Comparison of ENCODE assay signal across 24 cellular contexts in genomic region chr10:2874963-2875362, GRCh38.
"Had no signal": no experiment of that assay in that cellular context is flagged by ENCODE, and none has a peak within 500 bp of the region (broad histone marks: within the 10 kb centered on the region; RNA-seq: fewer than 3 reads in every experiment).

No MANE protein-coding gene starts in this region.

- H3K4me2 ChIP-seq: SK-N-SH had no signal

- DNase-seq: IMR-90, Kasumi-1, KG1, NCI-H1092, NCI-H1105 treated with DMSO at 0.1 percent for 48 hours, NCI-H1417 treated with DMSO at 0.1 percent for 48 hours, NCI-H146, NCI-H187, NCI-H2029, NCI-H2081 treated with DMSO at 0.1 percent for 48 hours, NCI-H2171 treated with DMSO at 0.1 percent for 48 hours, NCI-H345, NCI-H446 treated with DMSO at 0.1 percent for 48 hours, NCI-H510A treated with DMSO at 0.1 percent for 48 hours, NCI-H526, NCI-H82, PC-3, SHP77, SK-N-SH, SW 1271, T-cell had no signal

- H3K9ac ChIP-seq: SK-N-SH had no signal

- H3K27ac ChIP-seq: RWPE1 had no signal

- H3K9me2 ChIP-seq: SK-N-SH had no signal

- ATAC-seq: HepG2, Panc1, PC-3, T-cell had no signal

- H3K9me3 ChIP-seq: SK-N-SH had no signal
